Comparison of ENCODE assay signal across 31 cellular contexts in genomic region chr1:161972828-161973227, GRCh38. TPM values are rescaled to one million over a fixed set of nuclear protein-coding genes. Genes with fewer than 3 reads are reported as not detected.
"Had no signal": no experiment of that assay in that cellular context is flagged by ENCODE, and none has a peak within 500 bp of the region (broad histone marks: within the 10 kb centered on the region; RNA-seq: fewer than 3 reads in every experiment).

No MANE protein-coding gene starts in this region.

- H3K4me3 Mint-ChIP-seq: activated CD8-positive, alpha-beta T cell treated with anti-CD3 and anti-CD28 coated beads, Interleukin-2, amount 10 ng/mL, durations not matched to agents 7 days and 5 days; activated naive CD8-positive, alpha-beta T cell; WTC11 had no signal

- H3K9me3 ChIP-seq: adrenal gland, breast epithelium, SJSA1 had no signal

- H3K36me3 ChIP-seq: adrenal gland, breast epithelium, SJSA1 had no signal

- H3K27ac Mint-ChIP-seq: activated CD8-positive, alpha-beta T cell treated with anti-CD3 and anti-CD28 coated beads, Interleukin-2, amount 10 ng/mL, durations not matched to agents 7 days and 5 days; activated naive CD8-positive, alpha-beta T cell; WTC11 had no signal

- H3K27ac ChIP-seq: adrenal gland, SJSA1 had no signal

- H3K27me3 ChIP-seq: adrenal gland, breast epithelium, SJSA1 had no signal

- ATAC-seq: activated CD8-positive, alpha-beta T cell treated with anti-CD3 and anti-CD28 coated beads, Interleukin-2, amount 10 ng/mL, durations not matched to agents 7 days and 5 days; SK-N-SH treated with all-trans-retinoic acid at 6 μM for 48 hours; WTC11 had no signal

- H3K27me3 Mint-ChIP-seq: activated naive CD8-positive, alpha-beta T cell had no signal

- H3K36me3 Mint-ChIP-seq: WTC11 had no signal

- DNase-seq: activated CD4-positive, alpha-beta T cell treated with anti-CD3 and anti-CD28 coated beads for 48 hours; activated CD4-positive, alpha-beta T cell treated with anti-CD3 and anti-CD28 coated beads, Interleukin-2, amount 50 U/mL, for 4 hours; activated CD4-positive, CD25-positive, alpha-beta regulatory T cell treated with anti-CD3 and anti-CD28 coated beads, Interleukin-2, amount 50 U/mL, for 72 hours; activated CD8-positive, alpha-beta memory T cell treated with anti-CD3 and anti-CD28 coated beads, Interleukin-2, amount 50 U/mL, for 48 hours; activated CD8-positive, alpha-beta T cell treated with anti-CD3 and anti-CD28 coated beads, Interleukin-2, amount 10 ng/mL, durations not matched to agents 7 days and 5 days; activated effector memory CD4-positive, alpha-beta T cell treated with Interleukin-2 at 50 U/mL for 16 hours; activated naive CD4-positive, alpha-beta T cell; activated T-cell treated with anti-CD3 and anti-CD28 coated beads, Interleukin-2, amount 50 U/mL, for 1 hour; adrenal gland; aorta; caudate nucleus; Karpas-422; MM.1S; NCI-H1105; NCI-H1436; NCI-H1694 treated with DMSO at 0.1 percent for 48 hours; NCI-H2029 treated with DMSO at 0.1 percent for 48 hours; NCI-H345; NCI-H510A; NCI-H526 treated with DMSO at 0.1 percent for 48 hours; NCI-H82; SHP77; SW 1271 had no signal

- H3K4me3 ChIP-seq: adrenal gland, breast epithelium, K562, SJSA1 had no signal

- H3K4me1 ChIP-seq: adrenal gland had no signal

RNA-seq across cellular contexts. Expression of gene OLFML2B, which starts 50.8 kb away (rescaled TPM):
- total RNA-seq: activated CD8-positive, alpha-beta T cell treated with anti-CD3 and anti-CD28 coated beads, Interleukin-2, amount 10 ng/mL, durations not matched to agents 7 days and 5 days; K562; OCI-LY7; T-helper 1 cell treated with Interleukin-12 subunit alpha and Interleukin-12 subunit beta and Interleukin-4 antibody, amounts not matched to agents 30 ng/mL and 1 ng/mL, for 36 hours had no signal
- polyA plus RNA-seq: K562 had no signal
